9 cellular contexts compared by ENCODE assay signal in genomic region chr1:232767381-232768074, GRCh38. TPM values are rescaled to one million over a fixed set of nuclear protein-coding genes. Genes with fewer than 3 reads are reported as not detected.
DNase-seq lines count a peak whose midpoint lies in the region; ATAC-seq and TF ChIP-seq lines count a peak whose summit lies in the region.
"Had no signal": no experiment of that assay in that cellular context is flagged by ENCODE, and none has a peak within 500 bp of the region (broad histone marks: within the 10 kb centered on the region; RNA-seq: fewer than 3 reads in every experiment).

No MANE protein-coding gene starts in this region.

- H3K23ac ChIP-seq in H9 (ENCODE audit: insufficient read length, low read depth, low read length), result no peak overlapping the region

- intact Hi-C loops in psoas muscle (cut with DNase I), result no loop called here

- H3K14ac ChIP-seq in H9 (ENCODE audit: insufficient read depth, low read length), result no peak overlapping the region

- H3K4me1 ChIP-seq in psoas muscle (peaks cover 18% of the 10 kb centered on the region), H9 (ENCODE audit: insufficient read depth, low read length) (peaks cover 6% of the 10 kb centered on the region; the same call in 1 of the 2 replicates)
- H3K4me1 ChIP-seq: SJSA1 had no signal

- H3K4me1 Mint-ChIP-seq in H9 (peaks cover 37 to 48% of the 10 kb centered on the region in 2 experiments), T-cell (no peaks in the 10 kb centered on the region), nephron progenitor cell (peaks cover 28% of the 10 kb centered on the region)

- no peak overlapping the region for H2BK20ac ChIP-seq in H9 (ENCODE audit: low read depth, low read length, poor library complexity, severe bottlenecking)

- no peak overlapping the region for H4K5ac ChIP-seq in H9 (ENCODE audit: insufficient read length, low read depth, low read length)

- POLR2A ChIA-PET in T-cell (lab: Charles Lee), result no interaction called here

- peak; percentile 83 to 95 (median 88) for ATAC-seq in psoas muscle
- ATAC-seq in T-cell (replicated peaks in 1 of 4), result no peak

- no peak for TF ChIP-seq CTCF in epithelial cell of esophagus (IDR thresholded peaks at IDR 0.05; ENCODE audit: insufficient read depth, low read depth, low read length, missing control alignments)
- TF ChIP-seq CTCF in psoas muscle (IDR thresholded peaks at IDR 0.05), result no peak
- no peak for TF ChIP-seq CTCF in H9 (conservative IDR thresholded peaks at IDR 0.05)
- TF ChIP-seq CTCF in nephron progenitor cell (IDR thresholded peaks at IDR 0.05), result no peak

- H4K20me1 ChIP-seq in H9 (ENCODE audit: control insufficient read depth, insufficient read depth, insufficient read length), result no peaks in the 10 kb centered on the region

- H3K4me2 ChIP-seq in H9 (ENCODE audit: insufficient read depth, insufficient read length, low read length), result no peak overlapping the region

- H3K79me1 ChIP-seq in H9 (ENCODE audit: insufficient read depth, low read depth, low read length, poor library complexity, severe bottlenecking), result no peaks in the 10 kb centered on the region

- no peak overlapping the region for H3K4ac ChIP-seq in H9 (ENCODE audit: low read depth, low read length)

- H2AK5ac ChIP-seq in H9 (ENCODE audit: insufficient read length, low read length), result no peak overlapping the region

- peak overlapping the region; percentile 90 for H3K27ac ChIP-seq in psoas muscle
- H3K27ac ChIP-seq in H9 (ENCODE audit: insufficient read length, low read depth, low read length), result no peak overlapping the region
- H3K27ac ChIP-seq: SJSA1 had no signal

- peaks cover 13% of the 10 kb centered on the region for H3K27me3 Mint-ChIP-seq in H9 (ENCODE audit: low read depth)
- H3K27me3 Mint-ChIP-seq in T-cell, result peaks cover 11 to 14% of the 10 kb centered on the region in 2 donors
- no peaks in the 10 kb centered on the region for H3K27me3 Mint-ChIP-seq in nephron progenitor cell (ENCODE audit: low read depth, poor library complexity)

- no peak overlapping the region for H3K18ac ChIP-seq in H9 (ENCODE audit: insufficient read length, low read depth, low read length)

- no peaks in the 10 kb centered on the region for H3K23me2 ChIP-seq in H9 (ENCODE audit: insufficient read length, low read depth, low read length, poor library complexity, severe bottlenecking)

- H3K27ac Mint-ChIP-seq in H9, result no peak overlapping the region
- no peak overlapping the region for H3K27ac Mint-ChIP-seq in T-cell
- H3K27ac Mint-ChIP-seq in nephron progenitor cell, result no peak overlapping the region

- no peak overlapping the region for H2AFZ ChIP-seq in H9 (ENCODE audit: low read length)

- H3K9me3 Mint-ChIP-seq in H9 (peaks cover 7 to 10% of the 10 kb centered on the region in 2 experiments; a peak in 4 of 5 replicates), T-cell (peaks cover 0 to 10% (median 8%) of the 10 kb centered on the region in 3 donors), nephron progenitor cell (peaks cover 24% of the 10 kb centered on the region)

- no peak overlapping the region for H3T11ph ChIP-seq in H9 (ENCODE audit: low read length)

- CTCF ChIA-PET in T-cell (lab: Charles Lee), result interaction anchor here in 1 of 2 donors (0.5 kb wide), 1 partner anchor 15 kb away, joined by 3 read pairs; no protein-coding TSS in a partner anchor

- H3K27me3 ChIP-seq in psoas muscle (ENCODE audit: insufficient read depth in 3 of 3, low read length in 2 of 3), result no peaks in the 10 kb centered on the region
- H3K27me3 ChIP-seq in H9 (ENCODE audit: insufficient read depth, low read length), result no peaks in the 10 kb centered on the region

- no peak overlapping the region for H4K8ac ChIP-seq in H9 (replicated peaks; ENCODE audit: insufficient read length, low read depth, low read length)

- H3K36me3 ChIP-seq in psoas muscle (ENCODE audit: insufficient read depth in 1 of 2, low read depth in 1 of 2), result no peaks in the 10 kb centered on the region
- H3K36me3 ChIP-seq: SJSA1 had no signal

- no peak overlapping the region for H4K91ac ChIP-seq in H9 (ENCODE audit: insufficient read length, low read depth, low read length)

- no peak overlapping the region for H3K4me3 Mint-ChIP-seq in H9
- H3K4me3 Mint-ChIP-seq in T-cell, result no peak overlapping the region
- no peak overlapping the region for H3K4me3 Mint-ChIP-seq in nephron progenitor cell

- DNase-seq in GM04504 (ENCODE audit: low read depth) (peak; percentile 75), NCI-H446 treated with DMSO at 0.1 percent for 48 hours (lab: John Stamatoyannopoulos, UW) (peak; percentile 72), epithelial cell of esophagus (ENCODE audit: low read depth) (peak; percentile 90), psoas muscle (peak; percentile 37 to 61), HUDEP-2 (lab: John Stamatoyannopoulos, UW; ENCODE audit: unreplicated experiment in 76 of 76) (no peak), H9 (no peak), T-cell (no peak), nephron progenitor cell (no peak)

- no peak overlapping the region for H3K56ac ChIP-seq in H9 (ENCODE audit: insufficient read length, low read depth, low read length)

- H3K9ac ChIP-seq in H9 (ENCODE audit: extremely low read depth, insufficient read length, low read length), result no peak overlapping the region

- no peak overlapping the region for H2BK15ac ChIP-seq in H9 (ENCODE audit: low read depth, low read length)

- H3K4me3 ChIP-seq in epithelial cell of esophagus (ENCODE audit: low read length), result no peak overlapping the region
- no peak overlapping the region for H3K4me3 ChIP-seq in psoas muscle
- H3K4me3 ChIP-seq: SJSA1 had no signal

- H3K79me2 ChIP-seq in H9 (ENCODE audit: insufficient read depth, low read length), result no peaks in the 10 kb centered on the region

- H2BK12ac ChIP-seq in H9 (ENCODE audit: insufficient read length, low read depth, low read length), result no peak overlapping the region

- WGBS in psoas muscle, 3 donors, result 31 to 51% (median 32%) methylated on average over 12 of the region's 12 CpGs
- WGBS in H9 (ENCODE audit: extremely low coverage, insufficient read length, low lambda C conversion rate), result no CpG with 5 or more reads among the region's 12 CpGs

- H3K36me3 Mint-ChIP-seq in H9 (ENCODE audit: insufficient read depth in 1 of 3, low read depth in 3 of 3), result peaks cover 4 to 11% (median 4%) of the 10 kb centered on the region in 3 experiments; a peak in 5 of 7 replicates
- H3K36me3 Mint-ChIP-seq in T-cell, result peaks cover 6% of the 10 kb centered on the region
- H3K36me3 Mint-ChIP-seq in nephron progenitor cell (ENCODE audit: low read depth), result peaks cover 23% of the 10 kb centered on the region

- no peaks in the 10 kb centered on the region for H3K9me3 ChIP-seq in psoas muscle
- no peaks in the 10 kb centered on the region for H3K9me3 ChIP-seq in H9 (ENCODE audit: control insufficient read depth, low read depth, low read length)
- H3K9me3 ChIP-seq: SJSA1 had no signal

- H2BK120ac ChIP-seq in H9 (ENCODE audit: low read depth, low read length, poor library complexity, severe bottlenecking), result no peak overlapping the region

- no peak overlapping the region for H2BK5ac ChIP-seq in H9 (ENCODE audit: insufficient read length, low read length)

RNA-seq across cellular contexts. Expression of gene MAP10, which starts 37.7 kb away (rescaled TPM):
- total RNA-seq in psoas muscle, result 1 to 10 TPM; 1.3 to 4.0 (median 2.2) TPM
- polyA plus RNA-seq in psoas muscle, result 1 to 10 TPM in 1 of 3 donors, under 1 TPM in 2; 0.84 to 2.1 (median 0.86) TPM
- total RNA-seq in H9 (2021), result 1.2 and 1.3 TPM in 2 replicates
- 1 to 10 TPM; 1.4 to 2.7 (median 1.5) TPM for total RNA-seq in T-cell
- total RNA-seq: SJSA1 had no signal

Comparison
In these comparisons a context has a peak if more than half of its experiments do, and no peak if none do; other contexts are left out.
1. DNase-seq: peak in GM04504 (single experiment), NCI-H446 treated with DMSO at 0.1 percent for 48 hours (single experiment), epithelial cell of esophagus (single experiment) and psoas muscle (2 of 2); none in HUDEP-2 (0 of 76), H9 (single experiment), T-cell (0 of 34) and nephron progenitor cell (single experiment).
2. ATAC-seq: peak in psoas muscle (4 of 4); none in T-cell (0 of 4).